Comparison of ENCODE assay signal across 2 cellular contexts in the genomic region with DNA sequence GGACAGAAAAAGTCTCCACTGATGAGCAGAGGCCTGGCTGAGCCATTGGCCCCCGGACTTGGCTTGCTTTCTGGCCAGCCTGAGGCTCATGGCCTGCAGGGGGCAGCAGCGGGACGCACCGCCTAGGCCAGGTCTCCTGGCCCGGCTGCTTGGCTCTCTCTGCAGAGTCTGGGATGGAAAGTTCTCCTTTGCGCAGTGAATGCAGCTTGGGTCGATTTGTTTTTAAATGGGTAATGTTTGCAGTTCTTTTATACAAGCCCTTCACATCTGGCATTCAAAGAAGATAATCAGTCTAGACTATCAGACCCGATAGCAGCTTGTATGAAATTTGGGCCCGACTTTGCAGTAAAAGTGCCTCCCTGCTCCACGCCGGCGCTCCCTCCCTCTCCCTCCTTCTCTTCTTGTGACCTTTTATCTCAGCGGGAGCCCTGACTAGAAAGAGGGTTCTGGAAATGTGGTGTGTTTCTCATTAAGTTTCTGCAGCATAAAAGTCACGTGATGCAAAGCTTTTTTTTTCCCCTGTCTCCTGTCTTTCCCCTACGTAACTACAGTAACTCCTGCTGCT.
A peak's percentile ranks its signal among the peaks of the same experiment; 100 is the strongest.
TF ChIP-seq lines count a peak whose summit lies in the region.

No MANE protein-coding gene starts in this region.

TF ChIP-seq in IMR-90, 13 proteins besides CTCF, POLR2A, EP300 and RAD21:
- TF ChIP-seq SMC3 (IDR thresholded peaks at IDR 0.05; ENCODE audit: low read depth, low read length), result peak; percentile 75
- TF ChIP-seq CHD1 (IDR thresholded peaks at IDR 0.05; ENCODE audit: low read depth, low read length), result no peak
- TF ChIP-seq, protein P1, sequence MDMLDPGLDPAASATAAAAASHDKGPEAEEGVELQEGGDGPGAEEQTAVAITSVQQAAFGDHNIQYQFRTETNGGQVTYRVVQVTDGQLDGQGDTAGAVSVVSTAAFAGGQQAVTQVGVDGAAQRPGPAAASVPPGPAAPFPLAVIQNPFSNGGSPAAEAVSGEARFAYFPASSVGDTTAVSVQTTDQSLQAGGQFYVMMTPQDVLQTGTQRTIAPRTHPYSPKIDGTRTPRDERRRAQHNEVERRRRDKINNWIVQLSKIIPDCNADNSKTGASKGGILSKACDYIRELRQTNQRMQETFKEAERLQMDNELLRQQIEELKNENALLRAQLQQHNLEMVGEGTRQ (IDR thresholded peaks at IDR 0.05; ENCODE audit: low read depth, low read length), result peak; percentile 55; the same call in 1 of the 2 replicates
- no peak for TF ChIP-seq MXI1 (IDR thresholded peaks at IDR 0.05; ENCODE audit: borderline replicate concordance, low read depth, low read length)

TF ChIP-seq in SK-N-SH, 30 proteins besides CTCF, POLR2A, EP300 and RAD21:
- TF ChIP-seq, protein P2, sequence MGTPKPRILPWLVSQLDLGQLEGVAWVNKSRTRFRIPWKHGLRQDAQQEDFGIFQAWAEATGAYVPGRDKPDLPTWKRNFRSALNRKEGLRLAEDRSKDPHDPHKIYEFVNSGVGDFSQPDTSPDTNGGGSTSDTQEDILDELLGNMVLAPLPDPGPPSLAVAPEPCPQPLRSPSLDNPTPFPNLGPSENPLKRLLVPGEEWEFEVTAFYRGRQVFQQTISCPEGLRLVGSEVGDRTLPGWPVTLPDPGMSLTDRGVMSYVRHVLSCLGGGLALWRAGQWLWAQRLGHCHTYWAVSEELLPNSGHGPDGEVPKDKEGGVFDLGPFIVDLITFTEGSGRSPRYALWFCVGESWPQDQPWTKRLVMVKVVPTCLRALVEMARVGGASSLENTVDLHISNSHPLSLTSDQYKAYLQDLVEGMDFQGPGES (IDR thresholded peaks at IDR 0.05; ENCODE audit: low read depth, low read length), result no peak
- TF ChIP-seq TEAD4 (IDR thresholded peaks at IDR 0.05; ENCODE audit: borderline replicate concordance, insufficient read depth) (no peak), NRF1 (IDR thresholded peaks at IDR 0.05; ENCODE audit: low read depth, low read length) (no peak), RFX5 (IDR thresholded peaks at IDR 0.05; ENCODE audit: low read length) (peak; percentile 36; the same call in 1 of the 2 replicates), RCOR1 (IDR thresholded peaks at IDR 0.05; ENCODE audit: low read length) (peak; percentile 70; the same call in 1 of the 2 replicates), GABPA (IDR thresholded peaks at IDR 0.05; ENCODE audit: low read depth) (no peak), POLR2AphosphoS5 (IDR thresholded peaks at IDR 0.05; ENCODE audit: low read depth, low read length) (no peak), YY1 (IDR thresholded peaks at IDR 0.05; ENCODE audit: low read depth) (no peak), TAF1 (IDR thresholded peaks at IDR 0.05; ENCODE audit: borderline replicate concordance, low read depth, low read length) (no peak), FOXM1 (IDR thresholded peaks at IDR 0.05; ENCODE audit: low read depth) (no peak), TCF12 (IDR thresholded peaks at IDR 0.05) (peak; percentile 56; the same call in 1 of the 2 replicates), ELF1 (IDR thresholded peaks at IDR 0.05) (no peak), GATA2 (CRISPR knock-in tag; IDR thresholded peaks at IDR 0.05) (peak; percentile 91), SMC3 (IDR thresholded peaks at IDR 0.05; ENCODE audit: low read depth, low read length) (peak; percentile 88), SIN3A (IDR thresholded peaks at IDR 0.05; ENCODE audit: borderline replicate concordance, low read depth, low read length) (no peak), MEF2A (IDR thresholded peaks at IDR 0.05; ENCODE audit: borderline replicate concordance, low read depth) (no peak), JUND (IDR thresholded peaks at IDR 0.05) (no peak), NFIC (IDR thresholded peaks at IDR 0.05; ENCODE audit: borderline replicate concordance) (no peak), MXI1 (IDR thresholded peaks at IDR 0.05; ENCODE audit: low read depth, low read length) (0 out of 2 replicates have a peak, but pooled peaks have one; percentile 42), RXRA (IDR thresholded peaks at IDR 0.05; ENCODE audit: borderline replicate concordance, low read depth) (no peak), CHD2 (IDR thresholded peaks at IDR 0.05; ENCODE audit: low read length, partially characterized antibody) (peak; percentile 64), FOXJ3 (CRISPR knock-in tag; IDR thresholded peaks at IDR 0.05) (no peak; the same call in 1 of the 2 replicates), FOSL2 (IDR thresholded peaks at IDR 0.05; ENCODE audit: borderline replicate concordance, low read depth) (no peak)
- TF ChIP-seq, protein P1 (IDR thresholded peaks at IDR 0.05; ENCODE audit: borderline replicate concordance, low read depth, low read length), result peak; percentile 74
- TF ChIP-seq, protein P3, sequence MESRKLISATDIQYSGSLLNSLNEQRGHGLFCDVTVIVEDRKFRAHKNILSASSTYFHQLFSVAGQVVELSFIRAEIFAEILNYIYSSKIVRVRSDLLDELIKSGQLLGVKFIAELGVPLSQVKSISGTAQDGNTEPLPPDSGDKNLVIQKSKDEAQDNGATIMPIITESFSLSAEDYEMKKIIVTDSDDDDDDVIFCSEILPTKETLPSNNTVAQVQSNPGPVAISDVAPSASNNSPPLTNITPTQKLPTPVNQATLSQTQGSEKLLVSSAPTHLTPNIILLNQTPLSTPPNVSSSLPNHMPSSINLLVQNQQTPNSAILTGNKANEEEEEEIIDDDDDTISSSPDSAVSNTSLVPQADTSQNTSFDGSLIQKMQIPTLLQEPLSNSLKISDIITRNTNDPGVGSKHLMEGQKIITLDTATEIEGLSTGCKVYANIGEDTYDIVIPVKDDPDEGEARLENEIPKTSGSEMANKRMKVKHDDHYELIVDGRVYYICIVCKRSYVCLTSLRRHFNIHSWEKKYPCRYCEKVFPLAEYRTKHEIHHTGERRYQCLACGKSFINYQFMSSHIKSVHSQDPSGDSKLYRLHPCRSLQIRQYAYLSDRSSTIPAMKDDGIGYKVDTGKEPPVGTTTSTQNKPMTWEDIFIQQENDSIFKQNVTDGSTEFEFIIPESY (IDR thresholded peaks at IDR 0.05; ENCODE audit: borderline replicate concordance, low read depth), result no peak
- TF ChIP-seq, protein P4, sequence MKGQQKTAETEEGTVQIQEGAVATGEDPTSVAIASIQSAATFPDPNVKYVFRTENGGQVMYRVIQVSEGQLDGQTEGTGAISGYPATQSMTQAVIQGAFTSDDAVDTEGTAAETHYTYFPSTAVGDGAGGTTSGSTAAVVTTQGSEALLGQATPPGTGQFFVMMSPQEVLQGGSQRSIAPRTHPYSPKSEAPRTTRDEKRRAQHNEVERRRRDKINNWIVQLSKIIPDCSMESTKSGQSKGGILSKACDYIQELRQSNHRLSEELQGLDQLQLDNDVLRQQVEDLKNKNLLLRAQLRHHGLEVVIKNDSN (IDR thresholded peaks at IDR 0.05; ENCODE audit: borderline replicate concordance, low read depth), result peak; percentile 85
- TF ChIP-seq, protein P5, sequence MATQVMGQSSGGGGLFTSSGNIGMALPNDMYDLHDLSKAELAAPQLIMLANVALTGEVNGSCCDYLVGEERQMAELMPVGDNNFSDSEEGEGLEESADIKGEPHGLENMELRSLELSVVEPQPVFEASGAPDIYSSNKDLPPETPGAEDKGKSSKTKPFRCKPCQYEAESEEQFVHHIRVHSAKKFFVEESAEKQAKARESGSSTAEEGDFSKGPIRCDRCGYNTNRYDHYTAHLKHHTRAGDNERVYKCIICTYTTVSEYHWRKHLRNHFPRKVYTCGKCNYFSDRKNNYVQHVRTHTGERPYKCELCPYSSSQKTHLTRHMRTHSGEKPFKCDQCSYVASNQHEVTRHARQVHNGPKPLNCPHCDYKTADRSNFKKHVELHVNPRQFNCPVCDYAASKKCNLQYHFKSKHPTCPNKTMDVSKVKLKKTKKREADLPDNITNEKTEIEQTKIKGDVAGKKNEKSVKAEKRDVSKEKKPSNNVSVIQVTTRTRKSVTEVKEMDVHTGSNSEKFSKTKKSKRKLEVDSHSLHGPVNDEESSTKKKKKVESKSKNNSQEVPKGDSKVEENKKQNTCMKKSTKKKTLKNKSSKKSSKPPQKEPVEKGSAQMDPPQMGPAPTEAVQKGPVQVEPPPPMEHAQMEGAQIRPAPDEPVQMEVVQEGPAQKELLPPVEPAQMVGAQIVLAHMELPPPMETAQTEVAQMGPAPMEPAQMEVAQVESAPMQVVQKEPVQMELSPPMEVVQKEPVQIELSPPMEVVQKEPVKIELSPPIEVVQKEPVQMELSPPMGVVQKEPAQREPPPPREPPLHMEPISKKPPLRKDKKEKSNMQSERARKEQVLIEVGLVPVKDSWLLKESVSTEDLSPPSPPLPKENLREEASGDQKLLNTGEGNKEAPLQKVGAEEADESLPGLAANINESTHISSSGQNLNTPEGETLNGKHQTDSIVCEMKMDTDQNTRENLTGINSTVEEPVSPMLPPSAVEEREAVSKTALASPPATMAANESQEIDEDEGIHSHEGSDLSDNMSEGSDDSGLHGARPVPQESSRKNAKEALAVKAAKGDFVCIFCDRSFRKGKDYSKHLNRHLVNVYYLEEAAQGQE (IDR thresholded peaks at IDR 0.05; ENCODE audit: low read depth, low read length), result no peak
- TF ChIP-seq, protein P6, sequence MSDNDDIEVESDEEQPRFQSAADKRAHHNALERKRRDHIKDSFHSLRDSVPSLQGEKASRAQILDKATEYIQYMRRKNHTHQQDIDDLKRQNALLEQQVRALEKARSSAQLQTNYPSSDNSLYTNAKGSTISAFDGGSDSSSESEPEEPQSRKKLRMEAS (IDR thresholded peaks at IDR 0.05; ENCODE audit: low read depth), result no peak; the same call in 1 of the 2 replicates
- TF ChIP-seq, protein P7, sequence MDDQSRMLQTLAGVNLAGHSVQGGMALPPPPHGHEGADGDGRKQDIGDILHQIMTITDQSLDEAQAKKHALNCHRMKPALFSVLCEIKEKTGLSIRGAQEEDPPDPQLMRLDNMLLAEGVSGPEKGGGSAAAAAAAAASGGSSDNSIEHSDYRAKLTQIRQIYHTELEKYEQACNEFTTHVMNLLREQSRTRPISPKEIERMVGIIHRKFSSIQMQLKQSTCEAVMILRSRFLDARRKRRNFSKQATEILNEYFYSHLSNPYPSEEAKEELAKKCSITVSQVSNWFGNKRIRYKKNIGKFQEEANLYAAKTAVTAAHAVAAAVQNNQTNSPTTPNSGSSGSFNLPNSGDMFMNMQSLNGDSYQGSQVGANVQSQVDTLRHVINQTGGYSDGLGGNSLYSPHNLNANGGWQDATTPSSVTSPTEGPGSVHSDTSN (IDR thresholded peaks at IDR 0.05), result no peak
